8 cellular contexts compared by ENCODE assay signal in genomic region chr20:24164360-24164759, GRCh38.
DNase-seq lines count a peak whose midpoint lies in the region; ATAC-seq lines count a peak whose summit lies in the region.

No MANE protein-coding gene starts in this region.

- no peaks in the 10 kb centered on the region for H3K27me3 ChIP-seq in CD8-positive, alpha-beta memory T cell (ENCODE audit: insufficient read depth, low read length, poor library complexity, severe bottlenecking)

- H3K36me3 ChIP-seq in CD8-positive, alpha-beta memory T cell (ENCODE audit: insufficient read depth, low read length), result no peaks in the 10 kb centered on the region

- H3K4me1 Mint-ChIP-seq in CD8-positive, alpha-beta memory T cell, result no peaks in the 10 kb centered on the region
- H3K4me1 Mint-ChIP-seq in activated CD8-positive, alpha-beta T cell treated with anti-CD3 and anti-CD28 coated beads, Interleukin-2, amount 10 ng/mL, durations not matched to agents 7 days and 5 days (ENCODE audit: low read depth), result peaks cover 2% of the 10 kb centered on the region

- no peak for ATAC-seq in activated CD8-positive, alpha-beta T cell treated with anti-CD3 and anti-CD28 coated beads, Interleukin-2, amount 10 ng/mL, durations not matched to agents 7 days and 5 days
- peak; percentile 76 for ATAC-seq in left lobe of liver
- no peak for ATAC-seq in HG03135 (IDR thresholded peaks at IDR 0.05; ENCODE audit: unreplicated experiment)
- no peak for ATAC-seq in GM19324 (IDR thresholded peaks at IDR 0.05; ENCODE audit: low FRiP score, unreplicated experiment)

- no peaks in the 10 kb centered on the region for H3K36me3 Mint-ChIP-seq in CD8-positive, alpha-beta memory T cell
- H3K36me3 Mint-ChIP-seq in activated CD8-positive, alpha-beta T cell treated with anti-CD3 and anti-CD28 coated beads, Interleukin-2, amount 10 ng/mL, durations not matched to agents 7 days and 5 days (ENCODE audit: low read depth), result no peaks in the 10 kb centered on the region

- no peak overlapping the region for H3K4me3 Mint-ChIP-seq in CD8-positive, alpha-beta memory T cell
- H3K4me3 Mint-ChIP-seq in activated CD8-positive, alpha-beta T cell treated with anti-CD3 and anti-CD28 coated beads, Interleukin-2, amount 10 ng/mL, durations not matched to agents 7 days and 5 days, result no peak overlapping the region

- H3K27ac ChIP-seq in CD8-positive, alpha-beta memory T cell (ENCODE audit: low read depth, low read length), result no peak overlapping the region

- CTCF ChIA-PET in CD8-positive, alpha-beta memory T cell (lab: Charles Lee), result interaction anchor here (1.4 kb wide), 1 partner anchor 32 kb away, joined by 3 read pairs; no protein-coding TSS in a partner anchor
- CTCF ChIA-PET in activated CD8-positive, alpha-beta T cell treated with anti-CD3 and anti-CD28 coated beads, Interleukin-2, amount 10 ng/mL, durations not matched to agents 7 days and 5 days (lab: Charles Lee), result interaction anchor here (1.1 to 1.7 kb wide), 6 partner anchors 8 to 227 kb away, joined by 3 to 5 read pairs (median 4); no protein-coding TSS in a partner anchor

- H3K9me3 ChIP-seq in CD8-positive, alpha-beta memory T cell (ENCODE audit: low read length), result no peaks in the 10 kb centered on the region

- no peaks in the 10 kb centered on the region for H3K9me3 Mint-ChIP-seq in CD8-positive, alpha-beta memory T cell
- no peaks in the 10 kb centered on the region for H3K9me3 Mint-ChIP-seq in activated CD8-positive, alpha-beta T cell treated with anti-CD3 and anti-CD28 coated beads, Interleukin-2, amount 10 ng/mL, durations not matched to agents 7 days and 5 days (ENCODE audit: insufficient read depth)

- POLR2A ChIA-PET in CD8-positive, alpha-beta memory T cell (lab: Charles Lee), result no interaction called here
- POLR2A ChIA-PET in activated CD8-positive, alpha-beta T cell treated with anti-CD3 and anti-CD28 coated beads, Interleukin-2, amount 10 ng/mL, durations not matched to agents 7 days and 5 days (lab: Charles Lee), result no interaction called here

- no peak overlapping the region for H3K4me3 ChIP-seq in CD8-positive, alpha-beta memory T cell (ENCODE audit: low read length)

- DNase-seq in CD8-positive, alpha-beta memory T cell, result peak in 3 of 5 donors; percentile 16 to 21 (median 16)
- DNase-seq in HT1080 (ENCODE audit: low read depth), result peak; percentile 8
- peak; percentile 52 for DNase-seq in activated CD8-positive, alpha-beta T cell treated with anti-CD3 and anti-CD28 coated beads, Interleukin-2, amount 10 ng/mL, durations not matched to agents 7 days and 5 days
- no peak for DNase-seq in left lobe of liver (ENCODE audit: low spot score)
- DNase-seq in epidermal melanocyte (ENCODE audit: insufficient read length, low spot score), result no peak
- no peak for DNase-seq in SK-N-DZ (ENCODE audit: low spot score)

- H3K27ac Mint-ChIP-seq in CD8-positive, alpha-beta memory T cell, result no peak overlapping the region
- H3K27ac Mint-ChIP-seq in activated CD8-positive, alpha-beta T cell treated with anti-CD3 and anti-CD28 coated beads, Interleukin-2, amount 10 ng/mL, durations not matched to agents 7 days and 5 days, result no peak overlapping the region

- H3K27me3 Mint-ChIP-seq in CD8-positive, alpha-beta memory T cell, result peaks cover 0 to 2% of the 10 kb centered on the region in 2 donors
- peaks cover 2% of the 10 kb centered on the region for H3K27me3 Mint-ChIP-seq in activated CD8-positive, alpha-beta T cell treated with anti-CD3 and anti-CD28 coated beads, Interleukin-2, amount 10 ng/mL, durations not matched to agents 7 days and 5 days (ENCODE audit: low read depth)

- no peaks in the 10 kb centered on the region for H3K4me1 ChIP-seq in CD8-positive, alpha-beta memory T cell (ENCODE audit: insufficient read depth, low read length)

Comparison
In these comparisons a context has a peak if more than half of its experiments do, and no peak if none do; other contexts are left out.
1. DNase-seq: peak in CD8-positive, alpha-beta memory T cell (3 of 5), HT1080 (single experiment) and activated CD8-positive, alpha-beta T cell treated with anti-CD3 and anti-CD28 coated beads, Interleukin-2, amount 10 ng/mL, durations not matched to agents 7 days and 5 days (single experiment); none in left lobe of liver (single experiment), epidermal melanocyte (single experiment) and SK-N-DZ (single experiment).